Comparison of ENCODE assay signal across 18 cellular contexts in genomic region chr5:57891443-57891842, GRCh38.
"Had no signal": no experiment of that assay in that cellular context is flagged by ENCODE, and none has a peak within 500 bp of the region (broad histone marks: within the 10 kb centered on the region; RNA-seq: fewer than 3 reads in every experiment).

No MANE protein-coding gene starts in this region.

- H3K4me3 Mint-ChIP-seq: activated CD4-positive, alpha-beta memory T cell treated with anti-CD3 and anti-CD28 coated beads, Interleukin-2, amount 10 ng/mL, durations not matched to agents 7 days and 5 days; activated naive CD8-positive, alpha-beta T cell; natural killer cell treated with Interleukin-12 subunit alpha and Interleukin-12 subunit beta and Interleukin-15 and Interleukin-18, amount 100 ng/mL, for 72 hours; stimulated activated effector memory CD8-positive, alpha-beta T cell treated with anti-CD3 and anti-CD28 coated beads, Interleukin-12 subunit alpha, Interleukin-12 subunit beta, amount 100 ng/mL, for 72 hours had no signal

- H3K4me1 ChIP-seq: prostate gland had no signal

- H3K9me3 Mint-ChIP-seq: activated CD4-positive, alpha-beta memory T cell treated with anti-CD3 and anti-CD28 coated beads, Interleukin-2, amount 10 ng/mL, durations not matched to agents 7 days and 5 days; natural killer cell treated with Interleukin-12 subunit alpha and Interleukin-12 subunit beta and Interleukin-15 and Interleukin-18, amount 100 ng/mL, for 72 hours; stimulated activated effector memory CD8-positive, alpha-beta T cell treated with anti-CD3 and anti-CD28 coated beads, Interleukin-12 subunit alpha, Interleukin-12 subunit beta, amount 100 ng/mL, for 72 hours had no signal

- DNase-seq: activated CD4-positive, alpha-beta memory T cell treated with anti-CD3 and anti-CD28 coated beads, Interleukin-2, amount 10 ng/mL, durations not matched to agents 7 days and 5 days; activated CD4-positive, alpha-beta T cell treated with anti-CD3 and anti-CD28 coated beads for 4 hours; activated gamma-delta T cell treated with Interleukin-2 at 50 U/mL for 16 hours; activated T-cell treated with anti-CD3 and anti-CD28 coated beads, Interleukin-2, amount 50 U/mL, for 48 hours; amniotic stem cell; esophagus squamous epithelium; occipital lobe; T-helper 1 cell had no signal

- H3K36me3 ChIP-seq: esophagus squamous epithelium, prostate gland, thoracic aorta had no signal

- ATAC-seq: natural killer cell treated with Interleukin-12 subunit alpha and Interleukin-12 subunit beta and Interleukin-15 and Interleukin-18, amount 100 ng/mL, for 72 hours; SK-N-SH treated with all-trans-retinoic acid at 6 μM for 48 hours; stimulated activated effector memory CD8-positive, alpha-beta T cell treated with anti-CD3 and anti-CD28 coated beads, Interleukin-12 subunit alpha, Interleukin-12 subunit beta, amount 100 ng/mL, for 72 hours had no signal

- H3K4me3 ChIP-seq: esophagus squamous epithelium, hepatocyte, prostate gland, thoracic aorta had no signal

- H3K4me2 ChIP-seq: hepatocyte had no signal

- H3K4me1 Mint-ChIP-seq: activated CD4-positive, alpha-beta memory T cell treated with anti-CD3 and anti-CD28 coated beads, Interleukin-2, amount 10 ng/mL, durations not matched to agents 7 days and 5 days; stimulated activated effector memory CD8-positive, alpha-beta T cell treated with anti-CD3 and anti-CD28 coated beads, Interleukin-12 subunit alpha, Interleukin-12 subunit beta, amount 100 ng/mL, for 72 hours had no signal

- H3K27me3 ChIP-seq: esophagus squamous epithelium, hepatocyte had no signal

- H3K36me3 Mint-ChIP-seq: activated naive CD8-positive, alpha-beta T cell; natural killer cell treated with Interleukin-12 subunit alpha and Interleukin-12 subunit beta and Interleukin-15 and Interleukin-18, amount 100 ng/mL, for 72 hours; stimulated activated effector memory CD8-positive, alpha-beta T cell treated with anti-CD3 and anti-CD28 coated beads, Interleukin-12 subunit alpha, Interleukin-12 subunit beta, amount 100 ng/mL, for 72 hours had no signal

- H3K27ac ChIP-seq: esophagus squamous epithelium, hepatocyte, prostate gland, thoracic aorta, VCaP had no signal

- FAIRE-seq: endothelial cell of umbilical vein, urothelium cell line had no signal

- H2AFZ ChIP-seq: hepatocyte had no signal

- H3K27me3 Mint-ChIP-seq: activated CD4-positive, alpha-beta memory T cell treated with anti-CD3 and anti-CD28 coated beads, Interleukin-2, amount 10 ng/mL, durations not matched to agents 7 days and 5 days; activated naive CD8-positive, alpha-beta T cell had no signal

- H3K9me3 ChIP-seq: esophagus squamous epithelium, prostate gland, thoracic aorta had no signal

- H3K27ac Mint-ChIP-seq: activated CD4-positive, alpha-beta memory T cell treated with anti-CD3 and anti-CD28 coated beads, Interleukin-2, amount 10 ng/mL, durations not matched to agents 7 days and 5 days; activated naive CD8-positive, alpha-beta T cell; natural killer cell treated with Interleukin-12 subunit alpha and Interleukin-12 subunit beta and Interleukin-15 and Interleukin-18, amount 100 ng/mL, for 72 hours; stimulated activated effector memory CD8-positive, alpha-beta T cell treated with anti-CD3 and anti-CD28 coated beads, Interleukin-12 subunit alpha, Interleukin-12 subunit beta, amount 100 ng/mL, for 72 hours had no signal
